ENCODE assay signal across 16 cellular contexts in genomic region chr3:44445786-44446185, GRCh38. TPM values are rescaled to one million over a fixed set of nuclear protein-coding genes. Genes with fewer than 3 reads are reported as not detected.
A peak's percentile ranks its signal among the peaks of the same experiment; 100 is the strongest.
DNase-seq lines count a peak whose midpoint lies in the region; ATAC-seq and TF ChIP-seq lines count a peak whose summit lies in the region.
"Had no signal": no experiment of that assay in that cellular context is flagged by ENCODE, and none has a peak within 500 bp of the region (broad histone marks: within the 10 kb centered on the region; RNA-seq: fewer than 3 reads in every experiment).

No MANE protein-coding gene starts in this region.

- peaks cover 18% of the 10 kb centered on the region for H3K9me3 Mint-ChIP-seq in activated naive CD4-positive, alpha-beta T cell treated with anti-CD3 and anti-CD28 coated beads, Interleukin-2, amount 50 U/mL, for 24 hours
- peaks cover 36% of the 10 kb centered on the region for H3K9me3 Mint-ChIP-seq in activated naive CD4-positive, alpha-beta T cell treated with anti-CD3 and anti-CD28 coated beads, Interleukin-2, amount 10 ng/mL, durations not matched to agents 7 days and 5 days

- DNase-seq in activated naive CD4-positive, alpha-beta T cell treated with anti-CD3 and anti-CD28 coated beads, Interleukin-2, amount 10 ng/mL, durations not matched to agents 7 days and 5 days: no peak
- no peak for DNase-seq in T-helper 17 cell
- DNase-seq in mesenteric fat pad (ENCODE audit: low spot score): peak; percentile 77
- no peak for DNase-seq in left colon
- DNase-seq in thyroid gland: no peak
- DNase-seq: 8988T; Caco-2; CD4-positive, alpha-beta memory T cell; DND-41; GDM1; HCEC 1CT; HFFc6 had no signal

- peaks cover 54% of the 10 kb centered on the region for H3K36me3 Mint-ChIP-seq in activated naive CD4-positive, alpha-beta T cell treated with anti-CD3 and anti-CD28 coated beads, Interleukin-2, amount 50 U/mL, for 24 hours
- H3K36me3 Mint-ChIP-seq in activated naive CD4-positive, alpha-beta T cell treated with anti-CD3 and anti-CD28 coated beads, Interleukin-2, amount 10 ng/mL, durations not matched to agents 7 days and 5 days: peaks cover 80% of the 10 kb centered on the region
- H3K36me3 Mint-ChIP-seq in T-helper 17 cell (ENCODE audit: low read depth): peaks cover 21% of the 10 kb centered on the region

- no peak overlapping the region for H3K4me3 ChIP-seq in thyroid gland (replicated peaks in 1 of 3)
- H3K4me3 ChIP-seq: BLaER1 treated with 17β-estradiol and CSF1 and Interleukin-3, amounts not matched to agents 10 nM and 100 nM had no signal

- H3K27me3 ChIP-seq in thyroid gland: no peaks in the 10 kb centered on the region
- H3K27me3 ChIP-seq: BLaER1 treated with 17β-estradiol and CSF1 and Interleukin-3, amounts not matched to agents 10 nM and 100 nM had no signal

- no peak for TF ChIP-seq POLR2A in thyroid gland (IDR thresholded peaks at IDR 0.05)

- H3K9me3 ChIP-seq in T-helper 17 cell (ENCODE audit: control insufficient read depth, low read length, poor library complexity, severe bottlenecking): no peaks in the 10 kb centered on the region
- H3K9me3 ChIP-seq in thyroid gland: no peaks in the 10 kb centered on the region
- H3K9me3 ChIP-seq: Caco-2 had no signal

- intact Hi-C loops in left colon (cut with DNase I, micrococcal nuclease): no loop called here
- intact Hi-C loops in thyroid gland (cut with DNase I): no loop called here

- WGBS in thyroid gland, 2 donors: 97 to 100% methylated on average over 5 of the region's 5 CpGs

- no peak overlapping the region for H3K4me3 Mint-ChIP-seq in activated naive CD4-positive, alpha-beta T cell treated with anti-CD3 and anti-CD28 coated beads, Interleukin-2, amount 50 U/mL, for 24 hours
- H3K4me3 Mint-ChIP-seq in activated naive CD4-positive, alpha-beta T cell treated with anti-CD3 and anti-CD28 coated beads, Interleukin-2, amount 10 ng/mL, durations not matched to agents 7 days and 5 days: no peak overlapping the region
- H3K4me3 Mint-ChIP-seq in T-helper 17 cell: no peak overlapping the region
- H3K4me3 Mint-ChIP-seq: CD4-positive, alpha-beta memory T cell; HFFc6 had no signal

- H3K4me1 Mint-ChIP-seq in activated naive CD4-positive, alpha-beta T cell treated with anti-CD3 and anti-CD28 coated beads, Interleukin-2, amount 50 U/mL, for 24 hours: peaks cover 30% of the 10 kb centered on the region
- H3K4me1 Mint-ChIP-seq in activated naive CD4-positive, alpha-beta T cell treated with anti-CD3 and anti-CD28 coated beads, Interleukin-2, amount 10 ng/mL, durations not matched to agents 7 days and 5 days: peaks cover 17% of the 10 kb centered on the region
- H3K4me1 Mint-ChIP-seq in T-helper 17 cell: peaks cover 3% of the 10 kb centered on the region

- peak overlapping the region; percentile 61 for H3K27ac Mint-ChIP-seq in activated naive CD4-positive, alpha-beta T cell treated with anti-CD3 and anti-CD28 coated beads, Interleukin-2, amount 50 U/mL, for 24 hours
- no peak overlapping the region for H3K27ac Mint-ChIP-seq in activated naive CD4-positive, alpha-beta T cell treated with anti-CD3 and anti-CD28 coated beads, Interleukin-2, amount 10 ng/mL, durations not matched to agents 7 days and 5 days
- H3K27ac Mint-ChIP-seq in T-helper 17 cell: peak overlapping the region; percentile 37
- H3K27ac Mint-ChIP-seq: HFFc6 had no signal

- TF ChIP-seq CTCF in thyroid gland (IDR thresholded peaks at IDR 0.05): no peak

- CTCF ChIA-PET in activated naive CD4-positive, alpha-beta T cell treated with anti-CD3 and anti-CD28 coated beads, Interleukin-2, amount 10 ng/mL, durations not matched to agents 7 days and 5 days (lab: Charles Lee): no interaction called here

- no peaks in the 10 kb centered on the region for H3K27me3 Mint-ChIP-seq in activated naive CD4-positive, alpha-beta T cell treated with anti-CD3 and anti-CD28 coated beads, Interleukin-2, amount 50 U/mL, for 24 hours
- no peaks in the 10 kb centered on the region for H3K27me3 Mint-ChIP-seq in activated naive CD4-positive, alpha-beta T cell treated with anti-CD3 and anti-CD28 coated beads, Interleukin-2, amount 10 ng/mL, durations not matched to agents 7 days and 5 days
- H3K27me3 Mint-ChIP-seq in T-helper 17 cell: no peaks in the 10 kb centered on the region
- H3K27me3 Mint-ChIP-seq: CD4-positive, alpha-beta memory T cell had no signal

- ATAC-seq in T-helper 17 cell: no peak
- no peak for ATAC-seq in HG02884 (IDR thresholded peaks at IDR 0.05; ENCODE audit: unreplicated experiment)
- ATAC-seq in left colon: no peak

- H3K4me1 ChIP-seq in thyroid gland: peaks cover 0 to 3% of the 10 kb centered on the region in 2 donors
- H3K4me1 ChIP-seq: Caco-2 had no signal

- H3K36me3 ChIP-seq in thyroid gland: peaks cover 49 to 51% of the 10 kb centered on the region in 2 donors

- no peak overlapping the region for H3K27ac ChIP-seq in thyroid gland
- H3K27ac ChIP-seq: HL-60 had no signal

RNA-seq across cellular contexts. Expression of gene ZNF445, which starts 31.7 kb away (rescaled TPM):
- total RNA-seq in T-helper 17 cell: 10 to 100 TPM in 1 of 2 donors, 1 to 10 TPM in 1; 9.7 to 10.6 TPM
- total RNA-seq in mesenteric fat pad: 13.4 TPM
- 10 to 100 TPM; 13.4 to 14.7 TPM for total RNA-seq in left colon
- 1 to 10 TPM; 9.0 to 9.9 (median 9.2) TPM for total RNA-seq in thyroid gland
